In the genomic region with DNA sequence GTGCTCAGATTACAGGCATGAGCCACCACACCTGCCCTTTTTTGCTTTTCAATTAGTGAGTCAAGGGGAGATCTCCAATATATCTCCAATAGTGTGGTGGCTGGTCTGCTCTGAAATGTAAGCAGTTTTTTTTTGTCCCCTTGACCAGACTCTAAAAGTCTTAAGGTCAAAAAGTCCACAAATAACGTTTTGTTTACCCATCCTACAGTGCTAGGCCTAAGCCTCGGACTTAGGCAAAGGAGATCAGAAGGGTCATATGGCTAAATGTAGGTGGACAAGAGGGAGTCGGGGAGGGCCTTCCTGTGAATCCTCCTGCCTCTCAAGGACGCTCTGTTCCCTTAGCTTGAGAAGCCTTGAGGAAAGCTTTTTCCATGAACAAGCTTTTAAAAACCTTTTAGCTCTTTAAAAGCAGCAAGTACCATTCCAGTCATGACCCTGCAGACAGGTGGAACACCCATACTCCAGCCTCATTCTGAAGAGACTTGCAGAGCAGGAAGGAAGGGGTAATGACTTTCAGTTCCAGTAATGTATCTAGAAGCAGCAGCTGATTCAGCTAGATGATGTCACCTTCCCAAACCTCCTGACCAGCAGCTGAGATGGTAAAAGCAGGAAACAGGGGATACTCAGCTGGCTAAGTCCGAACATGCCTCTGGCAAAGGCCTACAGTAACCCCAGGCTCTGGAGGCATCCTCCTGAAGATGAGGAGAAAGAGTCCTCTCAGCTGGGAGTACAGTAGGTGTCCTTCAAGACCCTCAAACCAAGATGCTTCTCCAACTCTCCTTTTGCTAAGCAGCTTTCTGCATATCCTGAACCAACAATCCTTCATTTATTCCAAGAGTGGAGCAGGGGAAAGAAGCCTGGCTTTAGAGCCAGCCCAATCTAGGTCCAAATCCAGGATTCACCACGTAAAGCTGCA, we compare ENCODE assay signal across 8 cellular contexts. TPM values are rescaled to one million over a fixed set of nuclear protein-coding genes. Genes with fewer than 3 reads are reported as not detected.
DNase-seq lines count a peak whose midpoint lies in the region; ATAC-seq and TF ChIP-seq lines count a peak whose summit lies in the region.

No MANE protein-coding gene starts in this region.

- H2BK120ac ChIP-seq in mesenchymal stem cell (ENCODE audit: low read depth, low read length) = peak overlapping the region; percentile 90

- no peaks in the 10 kb centered on the region for H3K9me3 ChIP-seq in mesenchymal stem cell (ENCODE audit: control insufficient read depth, low read length)

- peaks cover 46% of the 10 kb centered on the region for H3K36me3 Mint-ChIP-seq in type B pancreatic cell

- TF ChIP-seq CTCF in type B pancreatic cell (conservative IDR thresholded peaks at IDR 0.05) = no peak

- H2AK5ac ChIP-seq in mesenchymal stem cell (ENCODE audit: low read length, severe bottlenecking) = peak overlapping the region; percentile 100

- no peaks in the 10 kb centered on the region for H3K79me1 ChIP-seq in mesenchymal stem cell (replicated peaks; ENCODE audit: low read length, poor library complexity, severe bottlenecking)

- peak overlapping the region; percentile 97 for H3K27ac Mint-ChIP-seq in type B pancreatic cell

- H3K4me1 ChIP-seq in mesenchymal stem cell (ENCODE audit: control insufficient read depth, insufficient read depth, low read depth, low read length) = peaks cover 36% of the 10 kb centered on the region

- peaks cover 45 to 64% of the 10 kb centered on the region in 2 experiments for H3K36me3 ChIP-seq in mesenchymal stem cell (ENCODE audit: control insufficient read depth in 1 of 2, insufficient read depth in 2 of 2, low read depth in 1 of 2, low read length in 2 of 2)

- H3K14ac ChIP-seq in mesenchymal stem cell (ENCODE audit: low read length in 2 of 2) = no peak overlapping the region

- H3K18ac ChIP-seq in mesenchymal stem cell (ENCODE audit: low read depth in 1 of 2, low read length in 2 of 2) = peak overlapping the region; percentile 89 to 99

- no peak overlapping the region for H3K4me3 ChIP-seq in mesenchymal stem cell (ENCODE audit: insufficient read depth in 1 of 2, low read depth in 1 of 2, low read length in 2 of 2)

- peak overlapping the region; percentile 66 for H3K4me3 Mint-ChIP-seq in type B pancreatic cell

- H2BK5ac ChIP-seq in mesenchymal stem cell (ENCODE audit: low read depth, low read length, poor library complexity, severe bottlenecking) = peak overlapping the region; percentile 99

- no peaks in the 10 kb centered on the region for H3K9me3 Mint-ChIP-seq in type B pancreatic cell

- peak overlapping the region; percentile 82 for H3K9ac ChIP-seq in mesenchymal stem cell (ENCODE audit: low read length)

- H3K27me3 Mint-ChIP-seq in type B pancreatic cell = no peaks in the 10 kb centered on the region

- H3K27me3 ChIP-seq in mesenchymal stem cell (ENCODE audit: control insufficient read depth in 1 of 2, insufficient read depth in 1 of 2, low read length in 2 of 2) = no peaks in the 10 kb centered on the region

- H2AFZ ChIP-seq in mesenchymal stem cell (ENCODE audit: low read depth, low read length) = no peak overlapping the region

- 38% methylated on average over 6 of the region's 6 CpGs for WGBS in mesenchymal stem cell

- peak overlapping the region; percentile 98 for H3K4ac ChIP-seq in mesenchymal stem cell (ENCODE audit: low read depth in 1 of 2, low read length in 2 of 2)

- peaks cover 24% of the 10 kb centered on the region for H3K4me1 Mint-ChIP-seq in type B pancreatic cell (ENCODE audit: unreplicated experiment)

- ATAC-seq in GM19452 (IDR thresholded peaks at IDR 0.05; ENCODE audit: unreplicated experiment) (peak; percentile 94), HG03457 (IDR thresholded peaks at IDR 0.05; ENCODE audit: unreplicated experiment) (peak; percentile 94)

- peak overlapping the region; percentile 96 for H4K91ac ChIP-seq in mesenchymal stem cell (ENCODE audit: low read length)

- peak overlapping the region in 1 of 2 experiments; percentile 57 for H3K23ac ChIP-seq in mesenchymal stem cell (ENCODE audit: low read length in 2 of 2)

- H4K8ac ChIP-seq in mesenchymal stem cell (ENCODE audit: low read length) = peak overlapping the region; percentile 94

- H3K27ac ChIP-seq in mesenchymal stem cell (ENCODE audit: low read length, poor library complexity, severe bottlenecking) = peak overlapping the region; percentile 100

- peak; percentile 98 for DNase-seq in DMS79 treated with DMSO at 0.1 percent for 48 hours (lab: John Stamatoyannopoulos, UW)
- peak; percentile 83 for DNase-seq in RPMI8226
- DNase-seq in dermis microvascular lymphatic vessel endothelial cell (ENCODE audit: low read depth in 2 of 2) = peak; percentile 66 to 98
- peak; percentile 98 for DNase-seq in mesenchymal stem cell
- DNase-seq in type B pancreatic cell (ENCODE audit: extremely low spot score, unreplicated experiment) = no peak
- DNase-seq in activated CD4-positive, alpha-beta T cell treated with anti-CD3 and anti-CD28 coated beads, Interleukin-2, amount 50 U/mL, for 4 hours = no peak

- peak overlapping the region; percentile 90 to 91 for H2BK12ac ChIP-seq in mesenchymal stem cell (ENCODE audit: low read length in 2 of 2)

- H3K4me2 ChIP-seq in mesenchymal stem cell (ENCODE audit: low read length, poor library complexity, severe bottlenecking) = no peak overlapping the region

- H2BK15ac ChIP-seq in mesenchymal stem cell (ENCODE audit: low read depth, poor library complexity, severe bottlenecking) = peak overlapping the region; percentile 74

RNA-seq across cellular contexts. Expression of a gene that starts 23.6 kb away (rescaled TPM):
- total RNA-seq in dermis microvascular lymphatic vessel endothelial cell (38.1 and 38.6 TPM in 2 replicates), type B pancreatic cell (ENCODE audit: low replicate concordance) (142 and 243 TPM in 2 replicates)
- polyA plus RNA-seq in mesenchymal stem cell (2013, experiment 1 of 2) = 116 TPM
- 114 TPM for polyA plus RNA-seq in mesenchymal stem cell (2013, experiment 2 of 2)

RNA-seq across cellular contexts. Expression of a gene that starts 40.0 kb away (rescaled TPM):
- total RNA-seq in dermis microvascular lymphatic vessel endothelial cell = 12.9 and 28.5 TPM in 2 replicates
- polyA plus RNA-seq in mesenchymal stem cell (2013, experiment 1 of 2) = 20.9 TPM
- polyA plus RNA-seq in mesenchymal stem cell (2013, experiment 2 of 2) = 21.1 TPM
- 45.0 and 130 TPM in 2 replicates for total RNA-seq in type B pancreatic cell (ENCODE audit: low replicate concordance)

Comparison
In these comparisons a context has a peak if more than half of its experiments do, and no peak if none do; other contexts are left out.
1. DNase-seq: peak in DMS79 treated with DMSO at 0.1 percent for 48 hours (single experiment), RPMI8226 (single experiment), dermis microvascular lymphatic vessel endothelial cell (2 of 2) and mesenchymal stem cell (single experiment); none in type B pancreatic cell (single experiment) and activated CD4-positive, alpha-beta T cell treated with anti-CD3 and anti-CD28 coated beads, Interleukin-2, amount 50 U/mL, for 4 hours (0 of 2).